ENCODE assay signal across 8 cellular contexts in the genomic region with DNA sequence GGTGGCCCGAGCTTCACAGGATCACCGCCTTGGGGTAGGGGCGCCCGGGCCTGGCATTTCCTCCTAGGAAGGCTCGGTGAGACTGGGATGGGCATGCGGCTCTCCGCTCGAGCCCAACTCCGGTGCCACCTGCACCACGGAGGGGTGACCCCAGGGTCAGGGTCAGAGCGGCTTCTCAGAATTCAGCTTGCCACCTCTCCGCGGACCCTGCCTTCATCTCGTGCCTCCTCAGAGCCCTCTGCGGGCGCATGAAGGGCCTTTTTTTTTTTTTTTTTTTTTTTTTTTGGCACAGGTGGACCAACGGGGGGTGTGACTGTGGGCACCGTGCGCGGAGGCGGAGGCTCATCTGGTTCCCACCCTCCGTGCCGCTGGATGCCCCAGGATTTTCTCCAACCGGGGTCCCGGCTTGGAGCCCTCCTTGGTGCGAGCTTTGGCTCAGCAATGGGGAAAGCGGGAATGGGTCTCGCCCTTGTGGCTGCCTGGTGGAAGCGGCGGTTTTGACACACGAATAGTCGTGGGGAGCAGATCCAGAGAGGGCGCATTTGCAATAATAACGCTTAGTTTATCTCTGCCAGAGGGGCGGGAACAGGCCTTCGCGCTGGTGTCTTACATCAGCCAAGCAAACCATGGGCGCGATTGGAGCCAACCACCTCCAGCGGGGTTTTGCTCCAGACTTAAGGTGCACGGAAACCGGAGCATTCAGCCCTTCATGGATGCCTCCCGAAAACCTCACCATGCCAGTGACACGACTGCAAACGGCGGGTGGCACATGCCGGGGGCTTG. TPM values are rescaled to one million over a fixed set of nuclear protein-coding genes. Genes with fewer than 3 reads are reported as not detected.
DNase-seq lines count a peak whose midpoint lies in the region; ATAC-seq and TF ChIP-seq lines count a peak whose summit lies in the region.

No MANE protein-coding gene starts in this region.

- peaks cover 40% of the 10 kb centered on the region for H3K4me1 Mint-ChIP-seq in activated CD8-positive, alpha-beta T cell treated with anti-CD3 and anti-CD28 coated beads, Interleukin-2, amount 10 ng/mL, durations not matched to agents 7 days and 5 days (ENCODE audit: low read depth)

- POLR2A ChIA-PET in activated CD8-positive, alpha-beta T cell treated with anti-CD3 and anti-CD28 coated beads, Interleukin-2, amount 10 ng/mL, durations not matched to agents 7 days and 5 days (lab: Charles Lee), result no interaction called here

- no peak overlapping the region for H3K27ac Mint-ChIP-seq in activated CD8-positive, alpha-beta T cell treated with anti-CD3 and anti-CD28 coated beads, Interleukin-2, amount 10 ng/mL, durations not matched to agents 7 days and 5 days

- peaks cover 69% of the 10 kb centered on the region for H3K27me3 Mint-ChIP-seq in activated CD8-positive, alpha-beta T cell treated with anti-CD3 and anti-CD28 coated beads, Interleukin-2, amount 10 ng/mL, durations not matched to agents 7 days and 5 days (ENCODE audit: low read depth)

- H3K4me1 ChIP-seq in left ventricle myocardium inferior, result peaks cover 58% of the 10 kb centered on the region

- TF ChIP-seq CTCF in left ventricle myocardium inferior (IDR thresholded peaks at IDR 0.05; ENCODE audit: borderline replicate concordance), result no peak

- H3K9me3 Mint-ChIP-seq in activated CD8-positive, alpha-beta T cell treated with anti-CD3 and anti-CD28 coated beads, Interleukin-2, amount 10 ng/mL, durations not matched to agents 7 days and 5 days (ENCODE audit: insufficient read depth), result peaks cover 4% of the 10 kb centered on the region

- DNase-seq in ELF-1 (ENCODE audit: low read depth, low spot score), result peak; percentile 61
- DNase-seq in NCI-H1092 (lab: John Stamatoyannopoulos, UW), result peak; percentile 73
- no peak for DNase-seq in activated CD8-positive, alpha-beta T cell treated with anti-CD3 and anti-CD28 coated beads, Interleukin-2, amount 10 ng/mL, durations not matched to agents 7 days and 5 days
- peak; percentile 74 for DNase-seq in left ventricle myocardium inferior
- DNase-seq in pons (ENCODE audit: low spot score), result peak; percentile 60
- no peak for DNase-seq in COLO829 (ENCODE audit: low spot score)

- H3K36me3 ChIP-seq in left ventricle myocardium inferior, result peaks cover 5% of the 10 kb centered on the region

- H3K27ac ChIP-seq in left ventricle myocardium inferior (replicated peaks), result peak overlapping the region; percentile 100

- intact Hi-C loops in left ventricle myocardium inferior (cut with micrococcal nuclease), result no loop called here

- peaks cover 7% of the 10 kb centered on the region for H3K9me3 ChIP-seq in left ventricle myocardium inferior (replicated peaks)

- peak overlapping the region; percentile 100 for H3K4me3 ChIP-seq in left ventricle myocardium inferior

- no peak for ATAC-seq in activated CD8-positive, alpha-beta T cell treated with anti-CD3 and anti-CD28 coated beads, Interleukin-2, amount 10 ng/mL, durations not matched to agents 7 days and 5 days
- ATAC-seq in GM21786 (IDR thresholded peaks at IDR 0.05; ENCODE audit: unreplicated experiment), result no peak
- ATAC-seq in HG02571 (IDR thresholded peaks at IDR 0.05; ENCODE audit: unreplicated experiment), result no peak

- no peaks in the 10 kb centered on the region for H3K27me3 ChIP-seq in left ventricle myocardium inferior (ENCODE audit: low read depth)

- H3K4me3 Mint-ChIP-seq in activated CD8-positive, alpha-beta T cell treated with anti-CD3 and anti-CD28 coated beads, Interleukin-2, amount 10 ng/mL, durations not matched to agents 7 days and 5 days, result peak overlapping the region; percentile 50

- CTCF ChIA-PET in activated CD8-positive, alpha-beta T cell treated with anti-CD3 and anti-CD28 coated beads, Interleukin-2, amount 10 ng/mL, durations not matched to agents 7 days and 5 days (lab: Charles Lee), result interaction anchor here (0.6 kb wide), 1 partner anchor 61 kb away, joined by 3 read pairs; no protein-coding TSS in a partner anchor

- H3K36me3 Mint-ChIP-seq in activated CD8-positive, alpha-beta T cell treated with anti-CD3 and anti-CD28 coated beads, Interleukin-2, amount 10 ng/mL, durations not matched to agents 7 days and 5 days (ENCODE audit: low read depth), result peaks cover 4% of the 10 kb centered on the region

RNA-seq across cellular contexts. Expression of a gene that starts 5.0 kb away (rescaled TPM):
- 10 to 100 TPM; 46.1 to 52.1 TPM for total RNA-seq in activated CD8-positive, alpha-beta T cell treated with anti-CD3 and anti-CD28 coated beads, Interleukin-2, amount 10 ng/mL, durations not matched to agents 7 days and 5 days
- 27.7 TPM for total RNA-seq in left ventricle myocardium inferior

Comparison
In these comparisons a context has a peak if more than half of its experiments do, and no peak if none do; other contexts are left out.
1. DNase-seq: peak in ELF-1 (single experiment), NCI-H1092 (single experiment), left ventricle myocardium inferior (single experiment) and pons (single experiment); none in activated CD8-positive, alpha-beta T cell treated with anti-CD3 and anti-CD28 coated beads, Interleukin-2, amount 10 ng/mL, durations not matched to agents 7 days and 5 days (single experiment) and COLO829 (single experiment).